In the genomic region with DNA sequence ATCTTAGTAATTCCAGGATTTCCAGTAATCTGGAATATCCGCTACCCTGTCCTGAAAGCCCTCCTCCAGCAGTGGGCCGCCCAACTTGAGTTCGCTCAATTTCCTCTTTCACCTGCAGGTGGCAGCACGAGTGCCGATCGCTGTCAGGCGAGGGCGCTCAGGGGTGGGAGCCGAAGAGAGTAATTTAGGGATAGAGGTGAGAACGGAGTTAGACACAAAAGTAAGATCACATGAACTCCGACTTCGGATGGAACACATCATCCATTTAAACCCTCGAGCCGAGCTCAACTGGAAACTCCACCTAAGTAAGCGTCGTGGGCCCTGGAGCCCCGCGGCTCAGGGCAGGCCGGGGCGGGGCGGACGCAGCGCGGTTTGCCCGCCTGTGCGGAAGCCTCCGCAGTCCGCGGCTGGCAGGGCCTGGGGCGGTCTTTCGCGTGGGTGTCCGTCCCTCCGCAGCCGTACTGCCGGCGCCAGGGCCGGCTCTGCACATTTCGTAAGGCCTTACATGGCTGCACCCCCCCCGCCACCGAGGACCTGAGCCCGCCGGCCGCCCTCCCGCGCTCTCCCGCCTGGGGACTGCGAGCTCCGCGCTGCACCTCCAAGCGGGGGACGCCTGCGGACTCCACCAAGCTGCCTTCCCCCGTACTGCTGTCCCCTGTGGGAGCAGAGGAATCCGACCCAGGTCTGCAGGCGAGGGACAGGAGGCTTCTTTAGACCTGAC, we compare ENCODE assay signal across 1 cellular context.
A peak's percentile ranks its signal among the peaks of the same experiment; 100 is the strongest.
TF ChIP-seq lines count a peak whose summit lies in the region.

No MANE protein-coding gene starts in this region.

TF ChIP-seq in K562, 482 proteins besides CTCF, POLR2A, EP300 and RAD21 (continued from another document and continues in another):
- TF ChIP-seq, protein P1, sequence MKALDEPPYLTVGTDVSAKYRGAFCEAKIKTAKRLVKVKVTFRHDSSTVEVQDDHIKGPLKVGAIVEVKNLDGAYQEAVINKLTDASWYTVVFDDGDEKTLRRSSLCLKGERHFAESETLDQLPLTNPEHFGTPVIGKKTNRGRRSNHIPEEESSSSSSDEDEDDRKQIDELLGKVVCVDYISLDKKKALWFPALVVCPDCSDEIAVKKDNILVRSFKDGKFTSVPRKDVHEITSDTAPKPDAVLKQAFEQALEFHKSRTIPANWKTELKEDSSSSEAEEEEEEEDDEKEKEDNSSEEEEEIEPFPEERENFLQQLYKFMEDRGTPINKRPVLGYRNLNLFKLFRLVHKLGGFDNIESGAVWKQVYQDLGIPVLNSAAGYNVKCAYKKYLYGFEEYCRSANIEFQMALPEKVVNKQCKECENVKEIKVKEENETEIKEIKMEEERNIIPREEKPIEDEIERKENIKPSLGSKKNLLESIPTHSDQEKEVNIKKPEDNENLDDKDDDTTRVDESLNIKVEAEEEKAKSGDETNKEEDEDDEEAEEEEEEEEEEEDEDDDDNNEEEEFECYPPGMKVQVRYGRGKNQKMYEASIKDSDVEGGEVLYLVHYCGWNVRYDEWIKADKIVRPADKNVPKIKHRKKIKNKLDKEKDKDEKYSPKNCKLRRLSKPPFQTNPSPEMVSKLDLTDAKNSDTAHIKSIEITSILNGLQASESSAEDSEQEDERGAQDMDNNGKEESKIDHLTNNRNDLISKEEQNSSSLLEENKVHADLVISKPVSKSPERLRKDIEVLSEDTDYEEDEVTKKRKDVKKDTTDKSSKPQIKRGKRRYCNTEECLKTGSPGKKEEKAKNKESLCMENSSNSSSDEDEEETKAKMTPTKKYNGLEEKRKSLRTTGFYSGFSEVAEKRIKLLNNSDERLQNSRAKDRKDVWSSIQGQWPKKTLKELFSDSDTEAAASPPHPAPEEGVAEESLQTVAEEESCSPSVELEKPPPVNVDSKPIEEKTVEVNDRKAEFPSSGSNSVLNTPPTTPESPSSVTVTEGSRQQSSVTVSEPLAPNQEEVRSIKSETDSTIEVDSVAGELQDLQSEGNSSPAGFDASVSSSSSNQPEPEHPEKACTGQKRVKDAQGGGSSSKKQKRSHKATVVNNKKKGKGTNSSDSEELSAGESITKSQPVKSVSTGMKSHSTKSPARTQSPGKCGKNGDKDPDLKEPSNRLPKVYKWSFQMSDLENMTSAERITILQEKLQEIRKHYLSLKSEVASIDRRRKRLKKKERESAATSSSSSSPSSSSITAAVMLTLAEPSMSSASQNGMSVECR (CRISPR knock-in tag; IDR thresholded peaks at IDR 0.05): no peak
- no peak for TF ChIP-seq ZNF77 (CRISPR knock-in tag; IDR thresholded peaks at IDR 0.05)
- TF ChIP-seq ZFX (CRISPR knock-in tag; IDR thresholded peaks at IDR 0.05): no peak
- TF ChIP-seq BRD9 (IDR thresholded peaks at IDR 0.05; ENCODE audit: low read depth, partially characterized antibody): no peak
- TF ChIP-seq SNRNP70 (optimal IDR thresholded peaks at IDR 0.05; ENCODE audit: low read depth, low read length): no peak
- TF ChIP-seq CGGBP1 (CRISPR knock-in tag; IDR thresholded peaks at IDR 0.05): no peak
- TF ChIP-seq, protein P2, sequence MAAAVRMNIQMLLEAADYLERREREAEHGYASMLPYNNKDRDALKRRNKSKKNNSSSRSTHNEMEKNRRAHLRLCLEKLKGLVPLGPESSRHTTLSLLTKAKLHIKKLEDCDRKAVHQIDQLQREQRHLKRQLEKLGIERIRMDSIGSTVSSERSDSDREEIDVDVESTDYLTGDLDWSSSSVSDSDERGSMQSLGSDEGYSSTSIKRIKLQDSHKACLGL (CRISPR knock-in tag; IDR thresholded peaks at IDR 0.05; ENCODE audit: borderline replicate concordance, poor library complexity, severe bottlenecking): no peak
- TF ChIP-seq, protein P3, sequence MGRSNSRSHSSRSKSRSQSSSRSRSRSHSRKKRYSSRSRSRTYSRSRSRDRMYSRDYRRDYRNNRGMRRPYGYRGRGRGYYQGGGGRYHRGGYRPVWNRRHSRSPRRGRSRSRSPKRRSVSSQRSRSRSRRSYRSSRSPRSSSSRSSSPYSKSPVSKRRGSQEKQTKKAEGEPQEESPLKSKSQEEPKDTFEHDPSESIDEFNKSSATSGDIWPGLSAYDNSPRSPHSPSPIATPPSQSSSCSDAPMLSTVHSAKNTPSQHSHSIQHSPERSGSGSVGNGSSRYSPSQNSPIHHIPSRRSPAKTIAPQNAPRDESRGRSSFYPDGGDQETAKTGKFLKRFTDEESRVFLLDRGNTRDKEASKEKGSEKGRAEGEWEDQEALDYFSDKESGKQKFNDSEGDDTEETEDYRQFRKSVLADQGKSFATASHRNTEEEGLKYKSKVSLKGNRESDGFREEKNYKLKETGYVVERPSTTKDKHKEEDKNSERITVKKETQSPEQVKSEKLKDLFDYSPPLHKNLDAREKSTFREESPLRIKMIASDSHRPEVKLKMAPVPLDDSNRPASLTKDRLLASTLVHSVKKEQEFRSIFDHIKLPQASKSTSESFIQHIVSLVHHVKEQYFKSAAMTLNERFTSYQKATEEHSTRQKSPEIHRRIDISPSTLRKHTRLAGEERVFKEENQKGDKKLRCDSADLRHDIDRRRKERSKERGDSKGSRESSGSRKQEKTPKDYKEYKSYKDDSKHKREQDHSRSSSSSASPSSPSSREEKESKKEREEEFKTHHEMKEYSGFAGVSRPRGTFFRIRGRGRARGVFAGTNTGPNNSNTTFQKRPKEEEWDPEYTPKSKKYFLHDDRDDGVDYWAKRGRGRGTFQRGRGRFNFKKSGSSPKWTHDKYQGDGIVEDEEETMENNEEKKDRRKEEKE (IDR thresholded peaks at IDR 0.05; ENCODE audit: borderline replicate concordance in 1 of 2, control insufficient read depth in 1 of 2, low read depth in 2 of 2, low read length in 1 of 2): no peak
- no peak for TF ChIP-seq RBM39 (optimal IDR thresholded peaks at IDR 0.05; ENCODE audit: low read depth, low read length)
- TF ChIP-seq, protein P4, sequence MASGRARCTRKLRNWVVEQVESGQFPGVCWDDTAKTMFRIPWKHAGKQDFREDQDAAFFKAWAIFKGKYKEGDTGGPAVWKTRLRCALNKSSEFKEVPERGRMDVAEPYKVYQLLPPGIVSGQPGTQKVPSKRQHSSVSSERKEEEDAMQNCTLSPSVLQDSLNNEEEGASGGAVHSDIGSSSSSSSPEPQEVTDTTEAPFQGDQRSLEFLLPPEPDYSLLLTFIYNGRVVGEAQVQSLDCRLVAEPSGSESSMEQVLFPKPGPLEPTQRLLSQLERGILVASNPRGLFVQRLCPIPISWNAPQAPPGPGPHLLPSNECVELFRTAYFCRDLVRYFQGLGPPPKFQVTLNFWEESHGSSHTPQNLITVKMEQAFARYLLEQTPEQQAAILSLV (tag; IDR thresholded peaks at IDR 0.05): no peak
- TF ChIP-seq RBM17 (IDR thresholded peaks at IDR 0.05; ENCODE audit: borderline replicate concordance, low read depth, low read length): no peak
- TF ChIP-seq ARNT (IDR thresholded peaks at IDR 0.05): no peak
- TF ChIP-seq CSDE1 (IDR thresholded peaks at IDR 0.05): no peak
- no peak for TF ChIP-seq RBFOX2 (IDR thresholded peaks at IDR 0.05; ENCODE audit: low read depth, low read length)
- no peak for TF ChIP-seq ZNF589 (CRISPR knock-in tag; IDR thresholded peaks at IDR 0.05; ENCODE audit: low read depth)
- TF ChIP-seq, protein P5, sequence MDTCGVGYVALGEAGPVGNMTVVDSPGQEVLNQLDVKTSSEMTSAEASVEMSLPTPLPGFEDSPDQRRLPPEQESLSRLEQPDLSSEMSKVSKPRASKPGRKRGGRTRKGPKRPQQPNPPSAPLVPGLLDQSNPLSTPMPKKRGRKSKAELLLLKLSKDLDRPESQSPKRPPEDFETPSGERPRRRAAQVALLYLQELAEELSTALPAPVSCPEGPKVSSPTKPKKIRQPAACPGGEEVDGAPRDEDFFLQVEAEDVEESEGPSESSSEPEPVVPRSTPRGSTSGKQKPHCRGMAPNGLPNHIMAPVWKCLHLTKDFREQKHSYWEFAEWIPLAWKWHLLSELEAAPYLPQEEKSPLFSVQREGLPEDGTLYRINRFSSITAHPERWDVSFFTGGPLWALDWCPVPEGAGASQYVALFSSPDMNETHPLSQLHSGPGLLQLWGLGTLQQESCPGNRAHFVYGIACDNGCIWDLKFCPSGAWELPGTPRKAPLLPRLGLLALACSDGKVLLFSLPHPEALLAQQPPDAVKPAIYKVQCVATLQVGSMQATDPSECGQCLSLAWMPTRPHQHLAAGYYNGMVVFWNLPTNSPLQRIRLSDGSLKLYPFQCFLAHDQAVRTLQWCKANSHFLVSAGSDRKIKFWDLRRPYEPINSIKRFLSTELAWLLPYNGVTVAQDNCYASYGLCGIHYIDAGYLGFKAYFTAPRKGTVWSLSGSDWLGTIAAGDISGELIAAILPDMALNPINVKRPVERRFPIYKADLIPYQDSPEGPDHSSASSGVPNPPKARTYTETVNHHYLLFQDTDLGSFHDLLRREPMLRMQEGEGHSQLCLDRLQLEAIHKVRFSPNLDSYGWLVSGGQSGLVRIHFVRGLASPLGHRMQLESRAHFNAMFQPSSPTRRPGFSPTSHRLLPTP (IDR thresholded peaks at IDR 0.05; ENCODE audit: borderline replicate concordance, extremely low read depth, insufficient read length): no peak
- TF ChIP-seq L3MBTL2 (IDR thresholded peaks at IDR 0.05): peak; percentile 80
- TF ChIP-seq MEF2A (IDR thresholded peaks at IDR 0.05; ENCODE audit: control insufficient read depth, low read depth, low read length): no peak
- no peak for TF ChIP-seq LCOR (CRISPR knock-in tag; IDR thresholded peaks at IDR 0.05)
- TF ChIP-seq KLF1 (tag; IDR thresholded peaks at IDR 0.05): no peak
- peak; percentile 55 for TF ChIP-seq RB1 (IDR thresholded peaks at IDR 0.05; ENCODE audit: low read depth)
- TF ChIP-seq, protein P6, sequence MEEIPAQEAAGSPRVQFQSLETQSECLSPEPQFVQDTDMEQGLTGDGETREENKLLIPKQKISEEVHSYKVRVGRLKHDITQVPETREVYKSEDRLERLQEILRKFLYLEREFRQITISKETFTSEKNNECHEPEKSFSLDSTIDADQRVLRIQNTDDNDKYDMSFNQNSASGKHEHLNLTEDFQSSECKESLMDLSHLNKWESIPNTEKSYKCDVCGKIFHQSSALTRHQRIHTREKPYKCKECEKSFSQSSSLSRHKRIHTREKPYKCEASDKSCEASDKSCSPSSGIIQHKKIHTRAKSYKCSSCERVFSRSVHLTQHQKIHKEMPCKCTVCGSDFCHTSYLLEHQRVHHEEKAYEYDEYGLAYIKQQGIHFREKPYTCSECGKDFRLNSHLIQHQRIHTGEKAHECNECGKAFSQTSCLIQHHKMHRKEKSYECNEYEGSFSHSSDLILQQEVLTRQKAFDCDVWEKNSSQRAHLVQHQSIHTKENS (CRISPR knock-in tag; IDR thresholded peaks at IDR 0.05): no peak
- no peak for TF ChIP-seq ZBTB34 (CRISPR knock-in tag; IDR thresholded peaks at IDR 0.05)
- TF ChIP-seq DPF2 (IDR thresholded peaks at IDR 0.05): no peak
- TF ChIP-seq ZNF407 (IDR thresholded peaks at IDR 0.05; ENCODE audit: low read depth): no peak
